Comparison of ENCODE assay signal across 29 cellular contexts in the genomic region with DNA sequence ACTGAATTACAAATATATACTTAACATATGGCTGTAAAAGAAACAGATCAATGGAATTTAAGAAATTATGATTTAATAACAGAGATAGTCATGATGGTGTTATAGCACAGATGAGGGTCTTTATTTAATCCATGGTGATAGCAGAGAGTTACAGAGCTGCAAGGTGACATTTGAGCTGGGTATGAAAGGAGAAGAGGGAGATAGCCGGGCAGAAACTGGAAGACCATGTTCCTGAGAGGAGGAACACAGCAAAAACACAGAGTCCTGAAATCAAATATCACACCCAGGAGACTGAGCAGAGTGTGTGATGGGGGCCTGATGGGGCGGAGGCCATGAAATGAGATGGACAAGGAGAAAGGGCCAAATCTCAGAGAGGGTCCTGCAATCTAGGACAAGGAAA.
"Had no signal": no experiment of that assay in that cellular context is flagged by ENCODE, and none has a peak within 500 bp of the region (broad histone marks: within the 10 kb centered on the region; RNA-seq: fewer than 3 reads in every experiment).

No MANE protein-coding gene starts in this region.

- H3K27me3 Mint-ChIP-seq: dendritic cell treated with granulocyte-macrophage colony-stimulating factor and Interleukin-4, amounts not matched to agents 40 ng/mL and 50 ng/mL, for 4 days; effector memory CD8-positive, alpha-beta T cell had no signal

- H3K4me3 ChIP-seq: colonic mucosa, coronary artery, dorsolateral prefrontal cortex, esophagus muscularis mucosa, esophagus squamous epithelium, gastrocnemius medialis, gastroesophageal sphincter, heart left ventricle, heart right ventricle had no signal

- ATAC-seq: effector memory CD8-positive, alpha-beta T cell; esophagus mucosa; foreskin keratinocyte; gastrocnemius medialis; gastroesophageal sphincter; heart left ventricle; heart right ventricle had no signal

- FAIRE-seq: colon, endometrium, endothelial cell of umbilical vein, frontal cortex had no signal

- H3K27ac Mint-ChIP-seq: dendritic cell treated with granulocyte-macrophage colony-stimulating factor and Interleukin-4, amounts not matched to agents 40 ng/mL and 50 ng/mL, for 4 days; effector memory CD8-positive, alpha-beta T cell; endodermal cell had no signal

- H3K4me1 ChIP-seq: colonic mucosa, esophagus muscularis mucosa, esophagus squamous epithelium, foreskin keratinocyte, gastroesophageal sphincter, heart left ventricle, heart right ventricle had no signal

- H3K36me3 ChIP-seq: colonic mucosa, esophagus muscularis mucosa, esophagus squamous epithelium, gastrocnemius medialis, gastroesophageal sphincter, heart left ventricle, heart right ventricle had no signal

- H3K4me3 Mint-ChIP-seq: dendritic cell treated with granulocyte-macrophage colony-stimulating factor and Interleukin-4, amounts not matched to agents 40 ng/mL and 50 ng/mL, for 4 days; effector memory CD8-positive, alpha-beta T cell; endodermal cell had no signal

- H3K4me1 Mint-ChIP-seq: endodermal cell had no signal

- DNase-seq: colonic mucosa; cortex of kidney; dermis blood vessel endothelial cell; dorsolateral prefrontal cortex; effector CD4-positive, alpha-beta T cell; effector CD8-positive, alpha-beta T cell; effector memory CD4-positive, alpha-beta T cell; effector memory CD8-positive, alpha-beta T cell; endodermal cell; erythroblast; esophagus squamous epithelium; foreskin fibroblast; foreskin keratinocyte; foreskin melanocyte; gastrocnemius medialis; glutamatergic neuron; head of caudate nucleus; heart left ventricle; heart right ventricle had no signal

- H3K27me3 ChIP-seq: colonic mucosa, dorsolateral prefrontal cortex, esophagus muscularis mucosa, esophagus squamous epithelium, foreskin keratinocyte, gastrocnemius medialis, gastroesophageal sphincter, heart left ventricle, heart right ventricle had no signal

- H3K27ac ChIP-seq: colonic mucosa, coronary artery, dorsolateral prefrontal cortex, epithelial cell of prostate, esophagus muscularis mucosa, esophagus squamous epithelium, foreskin keratinocyte, gastrocnemius medialis, gastroesophageal sphincter, heart left ventricle, heart right ventricle had no signal

- H3K9me3 ChIP-seq: colonic mucosa, gastrocnemius medialis had no signal
